26 cellular contexts compared by ENCODE assay signal in genomic region chr13:40363653-40364052, GRCh38.
"Had no signal": no experiment of that assay in that cellular context is flagged by ENCODE, and none has a peak within 500 bp of the region (broad histone marks: within the 10 kb centered on the region; RNA-seq: fewer than 3 reads in every experiment).

No MANE protein-coding gene starts in this region.

- H3K9me3 Mint-ChIP-seq: activated B cell treated with CpG ODN at 0.5 μM for 24 hours; activated naive CD4-positive, alpha-beta T cell treated with anti-CD3 and anti-CD28 coated beads, Interleukin-2, amount 50 U/mL, for 24 hours; T-helper 1 cell treated with Interleukin-12 subunit alpha and Interleukin-12 subunit beta and Interleukin-4 antibody, amounts not matched to agents 30 μg/mL and 1 μg/mL, for 36 hours; T-helper 2 cell treated with Interferon-gamma antibody and Interleukin-4, amounts not matched to agents 5 μg/mL and 100 μg/mL, for 36 hours had no signal

- H3K4me1 Mint-ChIP-seq: activated CD8-positive, alpha-beta memory T cell treated with anti-CD3 and anti-CD28 coated beads, Interleukin-2, amount 10 ng/mL, durations not matched to agents 7 days and 5 days; activated naive CD4-positive, alpha-beta T cell treated with anti-CD3 and anti-CD28 coated beads, Interleukin-2, amount 10 ng/mL, durations not matched to agents 7 days and 5 days had no signal

- DNase-seq: activated B cell treated with CpG ODN at 0.5 μM for 24 hours; activated CD4-positive, alpha-beta memory T cell treated with anti-CD3 and anti-CD28 coated beads for 36 hours; activated CD4-positive, alpha-beta T cell treated with anti-CD3 and anti-CD28 coated beads for 4 hours; activated CD4-positive, alpha-beta T cell treated with anti-CD3 and anti-CD28 coated beads, Interleukin-2, amount 10 ng/mL, durations not matched to agents 24 days and 14 days; activated CD4-positive, alpha-beta T cell treated with anti-CD3 and anti-CD28 coated beads, Interleukin-2, amount 50 U/mL, for 1 hour; activated CD4-positive, alpha-beta T cell treated with anti-CD3 and anti-CD28 coated beads, Interleukin-2, amount 50 U/mL, for 4 hours; activated CD8-positive, alpha-beta memory T cell treated with anti-CD3 and anti-CD28 coated beads, Interleukin-2, amount 10 ng/mL, durations not matched to agents 7 days and 5 days; activated effector memory CD4-positive, alpha-beta T cell treated with anti-CD3 and anti-CD28 coated beads, Interleukin-2, amount 50 U/mL, for 16 hours; activated gamma-delta T cell treated with Interleukin-2 at 50 U/mL for 16 hours; activated naive CD4-positive, alpha-beta T cell treated with anti-CD3 and anti-CD28 coated beads, Interleukin-2, amount 10 ng/mL, durations not matched to agents 7 days and 5 days; activated naive CD4-positive, alpha-beta T cell treated with Interleukin-2 at 50 U/mL for 16 hours; activated naive CD8-positive, alpha-beta T cell treated with anti-CD3 and anti-CD28 coated beads for 36 hours; activated T-cell treated with anti-CD3 and anti-CD28 coated beads, Interleukin-2, amount 50 U/mL, for 1 hour; adrenal gland; amniotic stem cell; aorta; body of pancreas; brain microvascular endothelial cell; central memory CD4-positive, alpha-beta T cell; SW 1271; T-helper 1 cell; T-helper 2 cell; T-helper 9 cell had no signal

- H3K36me3 Mint-ChIP-seq: activated CD4-positive, alpha-beta memory T cell treated with anti-CD3 and anti-CD28 coated beads for 36 hours; activated CD8-positive, alpha-beta memory T cell treated with anti-CD3 and anti-CD28 coated beads, Interleukin-2, amount 10 ng/mL, durations not matched to agents 7 days and 5 days; activated naive CD4-positive, alpha-beta T cell treated with anti-CD3 and anti-CD28 coated beads, Interleukin-2, amount 10 ng/mL, durations not matched to agents 7 days and 5 days; activated naive CD4-positive, alpha-beta T cell treated with anti-CD3 and anti-CD28 coated beads, Interleukin-2, amount 50 U/mL, for 24 hours had no signal

- H3K27ac Mint-ChIP-seq: activated B cell treated with CpG ODN at 0.5 μM for 24 hours; activated CD4-positive, alpha-beta memory T cell treated with anti-CD3 and anti-CD28 coated beads for 36 hours; activated CD4-positive, alpha-beta T cell treated with anti-CD3 and anti-CD28 coated beads, Interleukin-2, amount 10 ng/mL, durations not matched to agents 24 days and 14 days; activated CD8-positive, alpha-beta memory T cell treated with anti-CD3 and anti-CD28 coated beads, Interleukin-2, amount 10 ng/mL, durations not matched to agents 7 days and 5 days; activated naive CD4-positive, alpha-beta T cell treated with anti-CD3 and anti-CD28 coated beads, Interleukin-2, amount 10 ng/mL, durations not matched to agents 7 days and 5 days; activated naive CD4-positive, alpha-beta T cell treated with anti-CD3 and anti-CD28 coated beads, Interleukin-2, amount 50 U/mL, for 24 hours; T-helper 1 cell treated with Interleukin-12 subunit alpha and Interleukin-12 subunit beta and Interleukin-4 antibody, amounts not matched to agents 30 μg/mL and 1 μg/mL, for 36 hours; T-helper 2 cell treated with Interferon-gamma antibody and Interleukin-4, amounts not matched to agents 5 μg/mL and 100 μg/mL, for 36 hours had no signal

- H3K4me3 Mint-ChIP-seq: activated B cell treated with CpG ODN at 0.5 μM for 24 hours; activated CD4-positive, alpha-beta memory T cell treated with anti-CD3 and anti-CD28 coated beads for 36 hours; activated CD4-positive, alpha-beta T cell treated with anti-CD3 and anti-CD28 coated beads, Interleukin-2, amount 10 ng/mL, durations not matched to agents 24 days and 14 days; activated CD8-positive, alpha-beta memory T cell treated with anti-CD3 and anti-CD28 coated beads, Interleukin-2, amount 10 ng/mL, durations not matched to agents 7 days and 5 days; activated naive CD4-positive, alpha-beta T cell treated with anti-CD3 and anti-CD28 coated beads, Interleukin-2, amount 10 ng/mL, durations not matched to agents 7 days and 5 days; activated naive CD4-positive, alpha-beta T cell treated with anti-CD3 and anti-CD28 coated beads, Interleukin-2, amount 50 U/mL, for 24 hours; activated naive CD8-positive, alpha-beta T cell treated with anti-CD3 and anti-CD28 coated beads for 36 hours; T-helper 1 cell treated with Interleukin-12 subunit alpha and Interleukin-12 subunit beta and Interleukin-4 antibody, amounts not matched to agents 30 μg/mL and 1 μg/mL, for 36 hours; T-helper 2 cell treated with Interferon-gamma antibody and Interleukin-4, amounts not matched to agents 5 μg/mL and 100 μg/mL, for 36 hours had no signal

- H3K27me3 Mint-ChIP-seq: activated B cell treated with CpG ODN at 0.5 μM for 24 hours; activated CD4-positive, alpha-beta memory T cell treated with anti-CD3 and anti-CD28 coated beads for 36 hours; activated CD4-positive, alpha-beta T cell treated with anti-CD3 and anti-CD28 coated beads, Interleukin-2, amount 10 ng/mL, durations not matched to agents 24 days and 14 days; activated CD8-positive, alpha-beta memory T cell treated with anti-CD3 and anti-CD28 coated beads, Interleukin-2, amount 10 ng/mL, durations not matched to agents 7 days and 5 days; activated naive CD4-positive, alpha-beta T cell treated with anti-CD3 and anti-CD28 coated beads, Interleukin-2, amount 10 ng/mL, durations not matched to agents 7 days and 5 days; activated naive CD4-positive, alpha-beta T cell treated with anti-CD3 and anti-CD28 coated beads, Interleukin-2, amount 50 U/mL, for 24 hours; activated naive CD8-positive, alpha-beta T cell treated with anti-CD3 and anti-CD28 coated beads for 36 hours had no signal

- ATAC-seq: activated CD8-positive, alpha-beta memory T cell treated with anti-CD3 and anti-CD28 coated beads, Interleukin-2, amount 10 ng/mL, durations not matched to agents 7 days and 5 days; body of pancreas had no signal
